Comparison of ENCODE assay signal across 23 cellular contexts in the genomic region with DNA sequence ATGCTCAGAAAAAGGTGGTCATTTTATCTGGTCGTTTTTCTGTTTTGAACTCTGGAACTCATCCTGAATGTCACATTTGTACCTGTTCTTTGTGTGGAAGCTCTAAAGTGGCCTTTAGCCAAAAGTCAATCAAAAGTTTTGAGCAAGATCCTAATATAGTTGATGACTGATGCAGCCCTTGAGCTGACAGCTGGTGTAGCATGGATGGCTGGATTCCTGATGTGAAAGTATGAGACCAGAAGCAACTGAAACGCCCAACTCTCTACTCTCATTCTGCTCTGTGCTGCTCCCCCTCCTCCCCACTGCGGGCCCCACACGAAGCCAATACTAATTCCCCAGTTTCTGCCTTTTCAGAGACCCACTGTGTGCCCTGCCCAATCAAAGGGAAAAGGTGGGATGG. TPM values are rescaled to one million over a fixed set of nuclear protein-coding genes. Genes with fewer than 3 reads are reported as not detected.
DNase-seq lines count a peak whose midpoint lies in the region; ATAC-seq, FAIRE-seq and TF ChIP-seq lines count a peak whose summit lies in the region.
"Had no signal": no experiment of that assay in that cellular context is flagged by ENCODE, and none has a peak within 500 bp of the region (broad histone marks: within the 10 kb centered on the region; RNA-seq: fewer than 3 reads in every experiment).

No MANE protein-coding gene starts in this region.

- TF ChIP-seq POLR2A in GM12878 (IDR thresholded peaks at IDR 0.05; ENCODE audit: low read depth, low read length): no peak

- H3K36me3 ChIP-seq in heart right ventricle (no peaks in the 10 kb centered on the region), GM12878 (ENCODE audit: control insufficient read depth in 2 of 2, insufficient read depth in 2 of 2, low read length in 1 of 2) (no peaks in the 10 kb centered on the region), aorta (ENCODE audit: control insufficient read depth in 1 of 2, insufficient read depth in 2 of 2, low read length in 1 of 2) (no peaks in the 10 kb centered on the region)
- H3K36me3 ChIP-seq: HAP-1 had no signal

- intact Hi-C loops in heart right ventricle (cut with DNase I) (loop anchor here in 7 of 10 donors (2.0 to 10.0 kb wide), 4 partner anchors 43 to 118 kb away; no protein-coding TSS in a partner anchor), Right ventricle myocardium superior (cut with DNase I) (no loop called here), GM12878 (cut with micrococcal nuclease; ENCODE audit: unreplicated experiment) (no loop called here), aorta (cut with DNase I) (no loop called here)

- RAD21 ChIA-PET in GM12878 (lab: Charles Lee; ENCODE audit: unreplicated experiment): no interaction called here

- H3K4me3 ChIP-seq in heart right ventricle: no peak overlapping the region
- H3K4me3 ChIP-seq in GM12878: no peak overlapping the region
- no peak overlapping the region for H3K4me3 ChIP-seq in aorta (ENCODE audit: low read length in 2 of 2)
- H3K4me3 ChIP-seq: HAP-1 had no signal

- no peaks in the 10 kb centered on the region for H3K79me2 ChIP-seq in GM12878 (ENCODE audit: control insufficient read depth, insufficient read depth, low read length)

- H3K4me1 Mint-ChIP-seq in nephron: peaks cover 65% of the 10 kb centered on the region

- H3K36me3 Mint-ChIP-seq in nephron (ENCODE audit: low read depth): no peaks in the 10 kb centered on the region

- no peak for TF ChIP-seq CTCF in heart right ventricle (IDR thresholded peaks at IDR 0.05)
- TF ChIP-seq CTCF in GM12878 (IDR thresholded peaks at IDR 0.05 in 2 of 3, conservative IDR thresholded peaks at IDR 0.05 in 1 of 3; ENCODE audit: control insufficient read depth in 2 of 3, extremely low read depth in 1 of 3, insufficient read depth in 1 of 3, low read depth in 3 of 3, low read length in 3 of 3): no peak
- no peak for TF ChIP-seq CTCF in nephron (IDR thresholded peaks at IDR 0.05; ENCODE audit: unreplicated experiment in 3 of 3)

- no peaks in the 10 kb centered on the region for H3K9me3 Mint-ChIP-seq in nephron
- H3K9me3 Mint-ChIP-seq: CD4-positive, alpha-beta T cell had no signal

- TF ChIP-seq RAD21 in GM12878 (IDR thresholded peaks at IDR 0.05; ENCODE audit: insufficient read depth, low read depth, low read length): no peak

- no peaks in the 10 kb centered on the region for H3K27me3 Mint-ChIP-seq in nephron (ENCODE audit: low read depth)

- H4K20me1 ChIP-seq in GM12878 (ENCODE audit: control insufficient read depth, insufficient read depth): no peaks in the 10 kb centered on the region

- peak in 2 of 8 donors; percentile 13 to 29 for ATAC-seq in heart right ventricle
- ATAC-seq in Right ventricle myocardium superior (ENCODE audit: poor library complexity): no peak
- ATAC-seq in GM12878: peak; percentile 48; the same call in 1 of the 3 replicates
- no peak for ATAC-seq in aorta (ENCODE audit: low FRiP score)

- no peak overlapping the region for H3K4me2 ChIP-seq in GM12878 (ENCODE audit: control insufficient read depth, insufficient read depth)

- WGBS in heart right ventricle, 2 donors: 42 to 44% methylated on average over 4 of the region's 4 CpGs
- 27% methylated on average over 4 of the region's 4 CpGs for WGBS in GM12878 (ENCODE audit: insufficient coverage, insufficient replicate concordance, low lambda C conversion rate, missing lambda C conversion rate)
- WGBS in aorta, 2 donors: 69 to 70% methylated on average over 4 of the region's 4 CpGs

- H3K9me3 ChIP-seq in heart right ventricle (no peaks in the 10 kb centered on the region), GM12878 (replicated peaks; ENCODE audit: control insufficient read depth, insufficient read depth, low read length) (no peaks in the 10 kb centered on the region; the same call in 2 of the 3 replicates), aorta (ENCODE audit: control insufficient read depth, low read length) (no peaks in the 10 kb centered on the region)
- H3K9me3 ChIP-seq: HAP-1 had no signal

- SMC1A ChIA-PET in GM12878 (lab: Charles Lee; ENCODE audit: uncharacterized antibody, unreplicated experiment): no interaction called here

- CTCF ChIA-PET in GM12878 (lab: Yijun Ruan, JAX): interaction anchor here (1.5 kb wide), 1 partner anchor 66 kb away, joined by 4 read pairs; no protein-coding TSS in a partner anchor

- FAIRE-seq in GM12878 (lab: Jason Lieb, UNC): no peak
- FAIRE-seq: G401.6 had no signal

- H2AFZ ChIP-seq in GM12878 (ENCODE audit: control insufficient read depth, low read depth, low read length): no peak overlapping the region

- no peak for TF ChIP-seq EP300 in GM12878 (IDR thresholded peaks at IDR 0.05; ENCODE audit: borderline replicate concordance in 1 of 2, control insufficient read depth in 1 of 2, low read depth in 2 of 2, low read length in 2 of 2)

- H3K4me1 ChIP-seq in heart right ventricle (peaks cover 0 to 47% (median 11%) of the 10 kb centered on the region in 9 donors), GM12878 (ENCODE audit: control insufficient read depth, insufficient read depth, low read length) (peaks cover 26% of the 10 kb centered on the region), aorta (ENCODE audit: control insufficient read depth in 1 of 2, insufficient read depth in 2 of 2, low read length in 2 of 2) (no peaks in the 10 kb centered on the region)
- H3K4me1 ChIP-seq: HAP-1 had no signal

- H3K27ac ChIP-seq in heart right ventricle (peak overlapping the region in 6 of 10 donors; percentile 44 to 96 (median 90)), GM12878 (ENCODE audit: control insufficient read depth, insufficient read depth) (no peak overlapping the region), aorta (ENCODE audit: low read depth in 1 of 2, low read length in 2 of 2) (no peak overlapping the region)

- no TSS peak for BruUV-seq in GM12878 (replicated peaks; lab: Mats Ljungman, UMichigan)

- H3K27ac Mint-ChIP-seq in nephron: peak overlapping the region; percentile 78 to 96 (median 91)
- H3K27ac Mint-ChIP-seq: CD4-positive, alpha-beta T cell had no signal

- no peak overlapping the region for H3K9ac ChIP-seq in GM12878 (ENCODE audit: control insufficient read depth, insufficient read depth, low read length)

- H3K4me3 Mint-ChIP-seq in nephron: no peak overlapping the region
- H3K4me3 Mint-ChIP-seq: CD4-positive, alpha-beta T cell had no signal

- in situ Hi-C loops in GM12878 (cut with MboI): no loop called here

- DNase-seq in heart right ventricle (no peak), Right ventricle myocardium superior (no peak), GM12878 (ENCODE audit: low read depth, low spot score) (no peak), ureter (ENCODE audit: low spot score) (peak; percentile 7), aorta (no peak)
- no peak for DNase-seq in stimulated activated CD4-positive, alpha-beta T cell treated with anti-CD3 and anti-CD28 coated beads, Interleukin-2, amount 100 ng/mL, for 48 hours
- DNase-seq in activated CD4-positive, alpha-beta T cell treated with anti-CD3 and anti-CD28 coated beads for 1 hour: no peak
- DNase-seq: ACHN; Calu3; CD4-positive, alpha-beta T cell; DMS79 treated with DMSO at 0.1 percent for 48 hours; Karpas-422; MM.1S; NCI-H1105 treated with DMSO at 0.1 percent for 48 hours; NCI-H2081; NCI-H2227 treated with DMSO at 0.1 percent for 48 hours; NCI-H524 treated with DMSO at 0.1 percent for 48 hours; OCI-M1; RPMI8226 had no signal

- POLR2A ChIA-PET in GM12878 (lab: Charles Lee): no interaction called here

- H3K27me3 ChIP-seq in heart right ventricle (peaks cover 0 to 4% (median 0%) of the 10 kb centered on the region in 7 donors), GM12878 (replicated peaks in 1 of 2; ENCODE audit: control insufficient read depth in 2 of 2, insufficient read depth in 2 of 2, low read length in 1 of 2) (no peaks in the 10 kb centered on the region; a peak in 1 of 4 replicates), aorta (ENCODE audit: control insufficient read depth in 1 of 2, insufficient read depth in 2 of 2, low read length in 1 of 2) (peaks cover 0 to 1% of the 10 kb centered on the region in 2 donors)

RNA-seq across cellular contexts. Expression of a gene that starts 10.3 kb away (rescaled TPM):
- total RNA-seq in heart right ventricle: over 10,000 TPM in 9 of 10 donors, 1,000 to 10,000 TPM in 1; 7,779 to 22,607 (median 19,145) TPM
- 1,000 to 10,000 TPM in 1 of 2 donors, 100 to 1,000 TPM in 1; 641 to 7,351 TPM for polyA plus RNA-seq in heart right ventricle
- 11,793 TPM for total RNA-seq in Right ventricle myocardium superior
- total RNA-seq in GM12878 (2013; cell fraction: nucleolus; rRNA removed): not detected in 2 replicates
- 0.05 TPM in 1 of 2 replicates, not detected in the other for total RNA-seq in GM12878 (2014; rRNA removed)
- 0.04 and 0.05 TPM in 2 replicates for total RNA-seq in GM12878 (2014; rRNA removed; fragmentation: Illumina TruSeq; extraction: Trizol)
- total RNA-seq in GM12878 (2021): 0.10 and 0.11 TPM in 2 replicates
- 0.13 TPM for polyA plus RNA-seq in GM12878 (2011; ENCODE audit: low read depth)
- 0.01 TPM in 1 of 2 replicates, not detected in the other for polyA plus RNA-seq in GM12878 (2011; rRNA removed)
- 0.01 and 0.02 TPM in 2 replicates for polyA plus RNA-seq in GM12878 (2011; cell fraction: cytosol; rRNA removed)
- 0.01 TPM in 1 of 2 replicates, not detected in the other for polyA plus RNA-seq in GM12878 (2011; cell fraction: nucleus; rRNA removed)
- polyA plus RNA-seq in GM12878 (2012): 0.04 and 0.11 TPM in 2 replicates
- polyA plus RNA-seq in GM12878 (2014; fragmentation: Illumina TruSeq; extraction: Trizol): 0.04 TPM in 1 of 2 replicates, not detected in the other
- polyA plus RNA-seq in GM12878 (2014; fragmentation: Nextera tagmentation; extraction: Ambion mirVana): not detected
- polyA plus RNA-seq in GM12878 (2014; rRNA removed): 0.09 TPM in 2 replicates
- polyA plus RNA-seq in GM12878 (2016; fragmentation: Nextera tagmentation; extraction: Ambion mirVana): under 1 TPM; 0.05 TPM
- polyA minus RNA-seq in GM12878 (2011; rRNA and poly(A)+ RNA removed): 0.07 TPM in 1 of 2 replicates, not detected in the other
- polyA minus RNA-seq in GM12878 (2011; cell fraction: cytosol; rRNA and poly(A)+ RNA removed): not detected in 2 replicates
- under 0.01 TPM in 1 of 2 replicates, not detected in the other for polyA minus RNA-seq in GM12878 (2011; cell fraction: nucleus; rRNA and poly(A)+ RNA removed)
- 2.1 TPM for total RNA-seq in ureter
- not detected for total RNA-seq in aorta
- 1 to 10 TPM in 1 of 2 donors, under 1 TPM in 1; 0.33 to 1.6 TPM for polyA plus RNA-seq in aorta
- total RNA-seq: Calu3; CD4-positive, alpha-beta T cell had no signal

RNA-seq across cellular contexts. Expression of a gene that starts 23.7 kb away (rescaled TPM):
- total RNA-seq in heart right ventricle (10 to 100 TPM; 14.4 to 20.9 (median 17.2) TPM), Right ventricle myocardium superior (17.0 TPM), GM12878 (2014; rRNA removed) (48.7 and 49.6 TPM in 2 replicates), GM12878 (2014; rRNA removed; fragmentation: Illumina TruSeq; extraction: Trizol) (62.6 and 64.3 TPM in 2 replicates), GM12878 (2021) (38.2 and 40.4 TPM in 2 replicates), ureter (39.9 TPM), aorta (10 to 100 TPM; 30.8 to 34.5 TPM)
- polyA plus RNA-seq in heart right ventricle (10 to 100 TPM; 22.2 to 40.5 TPM), GM12878 (2011; rRNA removed) (78.5 and 86.6 TPM in 2 replicates), GM12878 (2014; fragmentation: Illumina TruSeq; extraction: Trizol) (62.3 and 71.9 TPM in 2 replicates), GM12878 (2014; fragmentation: Nextera tagmentation; extraction: Ambion mirVana) (100 to 1,000 TPM; 146 to 163 TPM), GM12878 (2014; rRNA removed) (54.9 and 56.6 TPM in 2 replicates), GM12878 (2016; fragmentation: Nextera tagmentation; extraction: Ambion mirVana) (10 to 100 TPM; 80.9 to 90.0 TPM), aorta (10 to 100 TPM; 36.6 to 41.7 TPM)
- 69.7 and 75.0 TPM in 2 replicates for total RNA-seq in GM12878 (2013; cell fraction: nucleolus; rRNA removed)
- 47.4 TPM for polyA plus RNA-seq in GM12878 (2011; ENCODE audit: low read depth)
- 38.0 and 41.1 TPM in 2 replicates for polyA plus RNA-seq in GM12878 (2011; cell fraction: cytosol; rRNA removed)
- 67.9 and 77.9 TPM in 2 replicates for polyA plus RNA-seq in GM12878 (2011; cell fraction: nucleus; rRNA removed)
- 38.3 and 54.6 TPM in 2 replicates for polyA plus RNA-seq in GM12878 (2012)
- 32.9 and 46.6 TPM in 2 replicates for polyA minus RNA-seq in GM12878 (2011; rRNA and poly(A)+ RNA removed)
- 11.8 and 16.5 TPM in 2 replicates for polyA minus RNA-seq in GM12878 (2011; cell fraction: cytosol; rRNA and poly(A)+ RNA removed)
- polyA minus RNA-seq in GM12878 (2011; cell fraction: nucleus; rRNA and poly(A)+ RNA removed): 42.9 and 54.5 TPM in 2 replicates

RNA-seq across cellular contexts. Expression of a gene that starts 37.7 kb away (rescaled TPM):
- total RNA-seq in heart right ventricle (1,000 to 10,000 TPM in 2 of 10 donors, 100 to 1,000 TPM in 6, 10 to 100 TPM in 2; 76.6 to 7,525 (median 125) TPM), Right ventricle myocardium superior (4,934 TPM), GM12878 (2014; rRNA removed) (not detected in 2 replicates), GM12878 (2014; rRNA removed; fragmentation: Illumina TruSeq; extraction: Trizol) (not detected in 2 replicates), GM12878 (2021) (not detected in 2 replicates), ureter (not detected), aorta (not detected)
- polyA plus RNA-seq in heart right ventricle (1,000 to 10,000 TPM; 3,967 to 5,106 TPM), GM12878 (2011; rRNA removed) (0.05 and 0.06 TPM in 2 replicates), GM12878 (2014; fragmentation: Illumina TruSeq; extraction: Trizol) (0.01 TPM in 1 of 2 replicates, not detected in the other), GM12878 (2014; fragmentation: Nextera tagmentation; extraction: Ambion mirVana) (not detected), GM12878 (2014; rRNA removed) (not detected in 2 replicates), GM12878 (2016; fragmentation: Nextera tagmentation; extraction: Ambion mirVana) (under 1 TPM in 1 of 2 experiments, not detected in 1; 0.84 TPM), aorta (10 to 100 TPM in 1 of 2 donors, under 1 TPM in 1; 0.67 to 11.5 TPM)
- total RNA-seq in GM12878 (2013; cell fraction: nucleolus; rRNA removed): not detected in 2 replicates
- polyA plus RNA-seq in GM12878 (2011; ENCODE audit: low read depth): not detected
- 0.08 and 0.12 TPM in 2 replicates for polyA plus RNA-seq in GM12878 (2011; cell fraction: cytosol; rRNA removed)
- 0.26 and 0.27 TPM in 2 replicates for polyA plus RNA-seq in GM12878 (2011; cell fraction: nucleus; rRNA removed)
- not detected in 2 replicates for polyA plus RNA-seq in GM12878 (2012)
- polyA minus RNA-seq in GM12878 (2011; rRNA and poly(A)+ RNA removed): not detected in 2 replicates
- not detected in 2 replicates for polyA minus RNA-seq in GM12878 (2011; cell fraction: cytosol; rRNA and poly(A)+ RNA removed)
- not detected in 2 replicates for polyA minus RNA-seq in GM12878 (2011; cell fraction: nucleus; rRNA and poly(A)+ RNA removed)
- total RNA-seq: Calu3; CD4-positive, alpha-beta T cell; SK-MEL-5 had no signal

Comparison
In these comparisons a context has a peak if more than half of its experiments do, and no peak if none do; other contexts are left out.
1. intact Hi-C loops: an anchor here in heart right ventricle (2.0 to 10.0 kb wide); none called in Right ventricle myocardium superior, GM12878 and aorta.
2. H3K27ac ChIP-seq: peak in heart right ventricle (6 of 10); none in GM12878 (single experiment) and aorta (0 of 2).
3. RNA of a gene that starts 10.3 kb away (total RNA-seq): 7,779 to 22,607 TPM in heart right ventricle and 11,793 TPM in Right ventricle myocardium superior (single experiment); 2.1 TPM in ureter (single experiment), 0.04 to 0.11 TPM in GM12878 and not detected in aorta; every median in the first group is over 1,000 times any median in the second.
4. RNA of a gene that starts 37.7 kb away (total RNA-seq): 4,934 TPM in Right ventricle myocardium superior (single experiment) and 76.6 to 7,525 TPM in heart right ventricle; not detected in ureter (single experiment), not detected in GM12878 and not detected in aorta; every median in the first group is over 10 times any median in the second.